1 cellular context compared by ENCODE assay signal in genomic region chr6:1624071-1624847, GRCh38.
TF ChIP-seq lines count a peak whose summit lies in the region.

No MANE protein-coding gene starts in this region.

TF ChIP-seq in H1, 55 proteins besides CTCF, POLR2A, EP300 and RAD21 (continued from another document):
- TF ChIP-seq ATF3 (IDR thresholded peaks at IDR 0.05; ENCODE audit: insufficient read depth, low read depth, low read length) (no peak), GABPA (IDR thresholded peaks at IDR 0.05; ENCODE audit: borderline replicate concordance, insufficient read depth, low read length) (no peak), RNF2 (IDR thresholded peaks at IDR 0.05; ENCODE audit: borderline replicate concordance, low read depth, low read length, missing control alignments, poor library complexity, severe bottlenecking) (peak; percentile 6), SIX5 (IDR thresholded peaks at IDR 0.05; ENCODE audit: low read depth, low read length) (no peak), RBBP5 (IDR thresholded peaks at IDR 0.05; ENCODE audit: borderline replicate concordance, low read depth, low read length) (no peak), CBX5 (IDR thresholded peaks at IDR 0.05; ENCODE audit: low read depth, low read length) (no peak), EZH2 (IDR thresholded peaks at IDR 0.05; ENCODE audit: low read depth, low read length, severe bottlenecking) (peak; percentile 53)
